Comparison of ENCODE assay signal across 14 cellular contexts in genomic region chr16:56936950-56937349, GRCh38. TPM values are rescaled to one million over a fixed set of nuclear protein-coding genes. Genes with fewer than 3 reads are reported as not detected.
DNase-seq lines count a peak whose midpoint lies in the region; ATAC-seq, FAIRE-seq and TF ChIP-seq lines count a peak whose summit lies in the region.
"Had no signal": no experiment of that assay in that cellular context is flagged by ENCODE, and none has a peak within 500 bp of the region (broad histone marks: within the 10 kb centered on the region; RNA-seq: fewer than 3 reads in every experiment).

No MANE protein-coding gene starts in this region.

- TF ChIP-seq POLR2A in HepG2 (IDR thresholded peaks at IDR 0.05; ENCODE audit: insufficient read depth in 1 of 2, low read depth in 2 of 2, low read length in 2 of 2): peak in 1 of 2 experiments; percentile 39; a peak in 1 of 4 replicates
- TF ChIP-seq POLR2A in right lobe of liver (IDR thresholded peaks at IDR 0.05): no peak

- peak overlapping the region; percentile 90; the same call in 1 of the 2 replicates for H3K4me2 ChIP-seq in HepG2 (ENCODE audit: low read depth, low read length)

- TF ChIP-seq EP300 in HepG2 (IDR thresholded peaks at IDR 0.05; ENCODE audit: low read depth in 2 of 2, low read length in 2 of 2) (no peak), HepG2 (CRISPR knock-in tag; IDR thresholded peaks at IDR 0.05; ENCODE audit: borderline replicate concordance) (no peak)

- peaks cover 52% of the 10 kb centered on the region for H3K4me1 ChIP-seq in HepG2 (ENCODE audit: insufficient read depth, low read length)
- H3K4me1 ChIP-seq in right lobe of liver: peaks cover 0 to 20% (median 11%) of the 10 kb centered on the region in 4 donors
- peaks cover 35% of the 10 kb centered on the region for H3K4me1 ChIP-seq in SJCRH30
- H3K4me1 ChIP-seq in upper lobe of right lung: peaks cover 73% of the 10 kb centered on the region
- peaks cover 68% of the 10 kb centered on the region for H3K4me1 ChIP-seq in CD4-positive, alpha-beta memory T cell (ENCODE audit: insufficient read depth, low read length)

- H3K27ac ChIP-seq in HepG2 (ENCODE audit: extremely low read length, insufficient read depth, low read length) (no peak overlapping the region), right lobe of liver (no peak overlapping the region), SJCRH30 (peak overlapping the region; percentile 75), upper lobe of right lung (no peak overlapping the region)
- H3K27ac ChIP-seq in CD4-positive, alpha-beta memory T cell (ENCODE audit: low read depth, low read length): no peak overlapping the region
- H3K27ac ChIP-seq: C4-2B, coronary artery had no signal

- H4K20me1 ChIP-seq in HepG2 (ENCODE audit: insufficient read depth, low read length): peaks cover 91% of the 10 kb centered on the region

- no peaks in the 10 kb centered on the region for H3K9me3 ChIP-seq in HepG2 (ENCODE audit: low read length)
- H3K9me3 ChIP-seq in right lobe of liver: no peaks in the 10 kb centered on the region
- H3K9me3 ChIP-seq in SJCRH30 (replicated peaks): no peaks in the 10 kb centered on the region
- no peaks in the 10 kb centered on the region for H3K9me3 ChIP-seq in upper lobe of right lung
- no peaks in the 10 kb centered on the region for H3K9me3 ChIP-seq in CD4-positive, alpha-beta memory T cell (ENCODE audit: control insufficient read depth in 1 of 2, low read length in 2 of 2)

- H3K9me3 Mint-ChIP-seq in CD4-positive, alpha-beta memory T cell: no peaks in the 10 kb centered on the region

- WGBS in HepG2 (ENCODE audit: low lambda C conversion rate): 95% methylated on average over 5 of the region's 5 CpGs
- 66% methylated on average over 5 of the region's 5 CpGs for WGBS in right lobe of liver (ENCODE audit: insufficient coverage, low coverage, low lambda C conversion rate, missing lambda C conversion rate)

- DNase-seq in HepG2 (ENCODE audit: low spot score): no peak
- DNase-seq in right lobe of liver: no peak
- peak; percentile 60 to 77 for DNase-seq in SJCRH30
- DNase-seq in globus pallidus (ENCODE audit: low spot score): peak; percentile 67
- DNase-seq in upper lobe of right lung: no peak
- no peak for DNase-seq in CD4-positive, alpha-beta memory T cell
- DNase-seq in HuH-7 (ENCODE audit: low spot score): no peak
- DNase-seq: activated CD4-positive, alpha-beta T cell treated with anti-CD3 and anti-CD28 coated beads for 4 hours; mammary epithelial cell; NCI-H1694 treated with DMSO at 0.1 percent for 48 hours had no signal

- H3K4me1 Mint-ChIP-seq in CD4-positive, alpha-beta memory T cell: peaks cover 48 to 78% (median 58%) of the 10 kb centered on the region in 4 donors

- intact Hi-C loops in HepG2 (cut with micrococcal nuclease; ENCODE audit: unreplicated experiment) (no loop called here), right lobe of liver (cut with DNase I) (no loop called here), upper lobe of right lung (cut with DNase I) (no loop called here)
- intact Hi-C loops in CD4-positive, alpha-beta memory T cell (cut with micrococcal nuclease): loop anchor here (10.0 kb wide), 1 partner anchor 212 kb away; no protein-coding TSS in a partner anchor

- H2AFZ ChIP-seq in HepG2 (ENCODE audit: low read length): no peak overlapping the region

- H3K27ac Mint-ChIP-seq in CD4-positive, alpha-beta memory T cell: peak overlapping the region in 2 of 7 donors; percentile 4 to 22

- no peak for ATAC-seq in HepG2
- ATAC-seq in right lobe of liver: no peak
- no peak for ATAC-seq in upper lobe of right lung
- no peak for ATAC-seq in HG02973 (IDR thresholded peaks at IDR 0.05; ENCODE audit: unreplicated experiment)

- no peaks in the 10 kb centered on the region; a peak in 1 of 5 replicates for H3K27me3 ChIP-seq in HepG2 (ENCODE audit: control insufficient read depth in 1 of 2, insufficient read depth in 2 of 2, low read length in 2 of 2)
- no peaks in the 10 kb centered on the region for H3K27me3 ChIP-seq in right lobe of liver
- no peaks in the 10 kb centered on the region for H3K27me3 ChIP-seq in SJCRH30
- no peaks in the 10 kb centered on the region for H3K27me3 ChIP-seq in upper lobe of right lung
- H3K27me3 ChIP-seq in CD4-positive, alpha-beta memory T cell (ENCODE audit: insufficient read depth, low read length): no peaks in the 10 kb centered on the region

- H3K4me3 ChIP-seq in HepG2 (replicated peaks in 1 of 3; ENCODE audit: insufficient read depth in 1 of 3, low read depth in 2 of 3, low read length in 3 of 3): 0 out of 6 replicates have a peak overlapping the region, but pooled peaks of 1 of the 3 experiments have one; percentile 4
- no peak overlapping the region for H3K4me3 ChIP-seq in right lobe of liver
- peak overlapping the region; percentile 8; the same call in 1 of the 2 replicates for H3K4me3 ChIP-seq in SJCRH30
- H3K4me3 ChIP-seq in upper lobe of right lung: peak overlapping the region; percentile 84
- H3K4me3 ChIP-seq in CD4-positive, alpha-beta memory T cell (ENCODE audit: low read length in 2 of 2): no peak overlapping the region

- peaks cover 48 to 90% of the 10 kb centered on the region in 2 donors for H3K36me3 Mint-ChIP-seq in CD4-positive, alpha-beta memory T cell

- TF ChIP-seq CTCF in HepG2 (CRISPR knock-in tag; IDR thresholded peaks at IDR 0.05) (no peak), right lobe of liver (IDR thresholded peaks at IDR 0.05) (no peak), upper lobe of right lung (IDR thresholded peaks at IDR 0.05) (no peak)

- no peak overlapping the region for H3K9ac ChIP-seq in HepG2 (ENCODE audit: insufficient read depth, low read depth, low read length)

- peak overlapping the region in 1 of 8 donors; percentile 31 for H3K4me3 Mint-ChIP-seq in CD4-positive, alpha-beta memory T cell

- H3K36me3 ChIP-seq in HepG2 (replicated peaks in 1 of 2; ENCODE audit: control insufficient read depth in 1 of 2, insufficient read depth in 2 of 2, low read length in 2 of 2) (peaks cover 36 to 76% of the 10 kb centered on the region in 2 experiments), right lobe of liver (peaks cover 40 to 72% (median 57%) of the 10 kb centered on the region in 4 donors), SJCRH30 (peaks cover 76% of the 10 kb centered on the region), upper lobe of right lung (peaks cover 84% of the 10 kb centered on the region)
- H3K36me3 ChIP-seq in CD4-positive, alpha-beta memory T cell (ENCODE audit: insufficient read depth, low read length): peaks cover 59% of the 10 kb centered on the region

- CTCF ChIA-PET in HepG2 (lab: Yijun Ruan, JAX; ENCODE audit: low intra/inter-chr PET ratio, low total read pairs): no interaction called here
- CTCF ChIA-PET in CD4-positive, alpha-beta memory T cell (lab: Charles Lee; ENCODE audit: partially characterized antibody): interaction anchor here (1.2 to 1.4 kb wide), 3 partner anchors 22 to 105 kb away, joined by 3 to 4 read pairs (median 3); no protein-coding TSS in a partner anchor

- no peak for TF ChIP-seq RAD21 in HepG2 (CRISPR knock-in tag; IDR thresholded peaks at IDR 0.05)

- peaks cover 66% of the 10 kb centered on the region for H3K79me2 ChIP-seq in HepG2 (ENCODE audit: insufficient read depth, low read length)

- in situ Hi-C loops in HepG2 (cut with HindIII; ENCODE audit: extremely low pct_ligation_motif_present, low pct_unique_long_range_greater_than_20kb): no loop called here

- BruUV-seq in HepG2 (replicated peaks; lab: Mats Ljungman, UMichigan): no TSS peak

- no peak for FAIRE-seq in HepG2 (lab: Jason Lieb, UNC)
- FAIRE-seq: G401.6 had no signal

- POLR2A ChIA-PET in HepG2 (lab: Yijun Ruan, JAX): interaction anchor here (1.2 to 4.3 kb wide), 7 partner anchors 9 to 330 kb away, joined by 3 to 17 read pairs (median 4); no protein-coding TSS in a partner anchor
- POLR2A ChIA-PET in CD4-positive, alpha-beta memory T cell (lab: Charles Lee; ENCODE audit: partially characterized antibody): interaction anchor here (0.7 to 1.6 kb wide), 5 partner anchors 8 to 102 kb away, joined by 3 to 4 read pairs (median 3); no protein-coding TSS in a partner anchor

- no peaks in the 10 kb centered on the region for H3K27me3 Mint-ChIP-seq in CD4-positive, alpha-beta memory T cell

RNA-seq across cellular contexts. Expression of gene HERPUD1, which starts 5.0 kb away (rescaled TPM):
- total RNA-seq in HepG2 (2016; rRNA removed; fragmentation: Illumina TruSeq; extraction: Trizol): 65.3 and 96.2 TPM in 2 replicates
- 30.1 and 30.9 TPM in 2 replicates for total RNA-seq in HepG2 (2016; cell fraction: cytosol; rRNA removed; fragmentation: Illumina TruSeq; extraction: Trizol; ENCODE audit: low read depth)
- total RNA-seq in HepG2 (2016; cell fraction: insoluble cytoplasmic fraction; rRNA removed; fragmentation: Illumina TruSeq; extraction: Trizol): 63.9 and 93.3 TPM in 2 replicates
- 64.8 and 86.4 TPM in 2 replicates for total RNA-seq in HepG2 (2016; cell fraction: membrane; rRNA removed; fragmentation: Illumina TruSeq; extraction: Trizol)
- 133 and 155 TPM in 2 replicates for total RNA-seq in HepG2 (2016; cell fraction: nucleus; rRNA removed; fragmentation: Illumina TruSeq; extraction: Trizol)
- polyA plus RNA-seq in HepG2 (2011; rRNA removed): 311 and 323 TPM in 2 replicates
- polyA plus RNA-seq in HepG2 (2011; cell fraction: cytosol; rRNA removed): 179 and 230 TPM in 2 replicates
- polyA plus RNA-seq in HepG2 (2011; cell fraction: nucleus; rRNA removed): 192 and 208 TPM in 2 replicates
- 165 and 190 TPM in 2 replicates for polyA plus RNA-seq in HepG2 (2012)
- 33.0 and 44.6 TPM in 2 replicates for polyA plus RNA-seq in HepG2 (2016; cell fraction: cytosol; fragmentation: Illumina TruSeq; extraction: Trizol; ENCODE audit: low read depth)
- 80.1 and 93.2 TPM in 2 replicates for polyA plus RNA-seq in HepG2 (2016; cell fraction: insoluble cytoplasmic fraction; fragmentation: Illumina TruSeq; extraction: Trizol; ENCODE audit: low read depth)
- 58.1 and 78.2 TPM in 2 replicates for polyA plus RNA-seq in HepG2 (2016; cell fraction: membrane; fragmentation: Illumina TruSeq; extraction: Trizol; ENCODE audit: low read depth)
- polyA plus RNA-seq in HepG2 (2016; cell fraction: nucleus; fragmentation: Illumina TruSeq; extraction: Trizol; ENCODE audit: insufficient read depth, low read depth): 216 and 231 TPM in 2 replicates
- 206 and 472 TPM in 2 replicates for polyA minus RNA-seq in HepG2 (2011; rRNA and poly(A)+ RNA removed; ENCODE audit: low replicate concordance)
- 126 and 139 TPM in 2 replicates for polyA minus RNA-seq in HepG2 (2011; cell fraction: cytosol; rRNA and poly(A)+ RNA removed)
- 287 and 365 TPM in 2 replicates for polyA minus RNA-seq in HepG2 (2011; cell fraction: nucleus; rRNA and poly(A)+ RNA removed)
- 100 to 1,000 TPM; 103 to 185 (median 133) TPM for total RNA-seq in right lobe of liver
- 69.5 and 103 TPM in 2 replicates for total RNA-seq in SJCRH30 (2014; rRNA removed; shearing (Covaris generic))
- 223 TPM for total RNA-seq in upper lobe of right lung
- total RNA-seq in CD4-positive, alpha-beta memory T cell: 100 to 1,000 TPM; 130 to 136 TPM
- polyA plus RNA-seq in CD4-positive, alpha-beta memory T cell: 100 to 1,000 TPM; 110 to 201 TPM

RNA-seq across cellular contexts. Expression of gene CETP, which starts 24.8 kb away (rescaled TPM):
- total RNA-seq in HepG2 (2016; rRNA removed; fragmentation: Illumina TruSeq; extraction: Trizol): 0.31 TPM in 1 of 2 replicates, not detected in the other
- total RNA-seq in HepG2 (2016; cell fraction: cytosol; rRNA removed; fragmentation: Illumina TruSeq; extraction: Trizol; ENCODE audit: low read depth): not detected in 2 replicates
- total RNA-seq in HepG2 (2016; cell fraction: insoluble cytoplasmic fraction; rRNA removed; fragmentation: Illumina TruSeq; extraction: Trizol): 0.17 TPM in 1 of 2 replicates, not detected in the other
- total RNA-seq in HepG2 (2016; cell fraction: membrane; rRNA removed; fragmentation: Illumina TruSeq; extraction: Trizol): 0.14 and 0.25 TPM in 2 replicates
- total RNA-seq in HepG2 (2016; cell fraction: nucleus; rRNA removed; fragmentation: Illumina TruSeq; extraction: Trizol): 0.28 TPM in 2 replicates
- 9.8 and 15.7 TPM in 2 replicates for polyA plus RNA-seq in HepG2 (2011; rRNA removed)
- polyA plus RNA-seq in HepG2 (2011; cell fraction: cytosol; rRNA removed): 7.5 and 11.8 TPM in 2 replicates
- 8.6 and 9.0 TPM in 2 replicates for polyA plus RNA-seq in HepG2 (2011; cell fraction: nucleus; rRNA removed)
- polyA plus RNA-seq in HepG2 (2012): 1.5 and 3.1 TPM in 2 replicates
- 0.25 and 0.33 TPM in 2 replicates for polyA plus RNA-seq in HepG2 (2016; cell fraction: cytosol; fragmentation: Illumina TruSeq; extraction: Trizol; ENCODE audit: low read depth)
- 0.32 and 0.36 TPM in 2 replicates for polyA plus RNA-seq in HepG2 (2016; cell fraction: insoluble cytoplasmic fraction; fragmentation: Illumina TruSeq; extraction: Trizol; ENCODE audit: low read depth)
- polyA plus RNA-seq in HepG2 (2016; cell fraction: membrane; fragmentation: Illumina TruSeq; extraction: Trizol; ENCODE audit: low read depth): 0.11 and 0.17 TPM in 2 replicates
- 0.56 and 0.62 TPM in 2 replicates for polyA plus RNA-seq in HepG2 (2016; cell fraction: nucleus; fragmentation: Illumina TruSeq; extraction: Trizol; ENCODE audit: insufficient read depth, low read depth)
- polyA minus RNA-seq in HepG2 (2011; rRNA and poly(A)+ RNA removed; ENCODE audit: low replicate concordance): 0.07 and 7.1 TPM in 2 replicates
- polyA minus RNA-seq in HepG2 (2011; cell fraction: cytosol; rRNA and poly(A)+ RNA removed): 2.1 and 4.2 TPM in 2 replicates
- 1.5 and 2.5 TPM in 2 replicates for polyA minus RNA-seq in HepG2 (2011; cell fraction: nucleus; rRNA and poly(A)+ RNA removed)
- 10 to 100 TPM in 1 of 6 experiments, 1 to 10 TPM in 4, under 1 TPM in 1; 0.62 to 11.8 (median 4.7) TPM for total RNA-seq in right lobe of liver
- 0.14 TPM in 1 of 2 replicates, not detected in the other for total RNA-seq in SJCRH30 (2014; rRNA removed; shearing (Covaris generic))
- 1.9 TPM for total RNA-seq in upper lobe of right lung
- not detected for total RNA-seq in CD4-positive, alpha-beta memory T cell
- polyA plus RNA-seq in CD4-positive, alpha-beta memory T cell: under 1 TPM in 1 of 2 donors, not detected in 1; 0.14 TPM
- total RNA-seq: mammary epithelial cell had no signal
- polyA plus RNA-seq: mammary epithelial cell had no signal

RNA-seq across cellular contexts. Expression of gene NLRC5, which starts 52.4 kb away (rescaled TPM):
- 3.1 and 6.3 TPM in 2 replicates for total RNA-seq in HepG2 (2016; rRNA removed; fragmentation: Illumina TruSeq; extraction: Trizol)
- total RNA-seq in HepG2 (2016; cell fraction: cytosol; rRNA removed; fragmentation: Illumina TruSeq; extraction: Trizol; ENCODE audit: low read depth): 1.8 and 4.8 TPM in 2 replicates
- total RNA-seq in HepG2 (2016; cell fraction: insoluble cytoplasmic fraction; rRNA removed; fragmentation: Illumina TruSeq; extraction: Trizol): 3.7 and 4.8 TPM in 2 replicates
- total RNA-seq in HepG2 (2016; cell fraction: membrane; rRNA removed; fragmentation: Illumina TruSeq; extraction: Trizol): 2.8 and 2.9 TPM in 2 replicates
- total RNA-seq in HepG2 (2016; cell fraction: nucleus; rRNA removed; fragmentation: Illumina TruSeq; extraction: Trizol): 12.6 and 13.0 TPM in 2 replicates
- 12.7 and 15.7 TPM in 2 replicates for polyA plus RNA-seq in HepG2 (2011; rRNA removed)
- 4.5 and 4.8 TPM in 2 replicates for polyA plus RNA-seq in HepG2 (2011; cell fraction: cytosol; rRNA removed)
- polyA plus RNA-seq in HepG2 (2011; cell fraction: nucleus; rRNA removed): 114 and 130 TPM in 2 replicates
- polyA plus RNA-seq in HepG2 (2012): 3.8 and 11.3 TPM in 2 replicates
- 0.85 and 0.96 TPM in 2 replicates for polyA plus RNA-seq in HepG2 (2016; cell fraction: cytosol; fragmentation: Illumina TruSeq; extraction: Trizol; ENCODE audit: low read depth)
- 3.1 and 3.4 TPM in 2 replicates for polyA plus RNA-seq in HepG2 (2016; cell fraction: insoluble cytoplasmic fraction; fragmentation: Illumina TruSeq; extraction: Trizol; ENCODE audit: low read depth)
- 2.0 and 2.8 TPM in 2 replicates for polyA plus RNA-seq in HepG2 (2016; cell fraction: membrane; fragmentation: Illumina TruSeq; extraction: Trizol; ENCODE audit: low read depth)
- polyA plus RNA-seq in HepG2 (2016; cell fraction: nucleus; fragmentation: Illumina TruSeq; extraction: Trizol; ENCODE audit: insufficient read depth, low read depth): 16.8 and 24.4 TPM in 2 replicates
- 21.4 and 102 TPM in 2 replicates for polyA minus RNA-seq in HepG2 (2011; rRNA and poly(A)+ RNA removed; ENCODE audit: low replicate concordance)
- polyA minus RNA-seq in HepG2 (2011; cell fraction: cytosol; rRNA and poly(A)+ RNA removed): 4.4 and 4.9 TPM in 2 replicates
- 33.9 and 46.2 TPM in 2 replicates for polyA minus RNA-seq in HepG2 (2011; cell fraction: nucleus; rRNA and poly(A)+ RNA removed)
- total RNA-seq in right lobe of liver: 10 to 100 TPM in 5 of 6 experiments, 1 to 10 TPM in 1; 4.6 to 25.2 (median 13.3) TPM
- total RNA-seq in SJCRH30 (2014; rRNA removed; shearing (Covaris generic)): 1.5 and 2.9 TPM in 2 replicates
- total RNA-seq in upper lobe of right lung: 44.9 TPM
- total RNA-seq in CD4-positive, alpha-beta memory T cell: 100 to 1,000 TPM; 416 to 457 TPM
- polyA plus RNA-seq in CD4-positive, alpha-beta memory T cell: 100 to 1,000 TPM in 1 of 2 donors, 10 to 100 TPM in 1; 41.6 to 151 TPM

Comparison
In these comparisons a context has a peak if more than half of its experiments do, and no peak if none do; other contexts are left out.
1. DNase-seq: peak in SJCRH30 (2 of 2) and globus pallidus (single experiment); none in HepG2 (single experiment), right lobe of liver (0 of 3), upper lobe of right lung (single experiment), CD4-positive, alpha-beta memory T cell (0 of 5) and HuH-7 (single experiment).
2. H3K4me3 ChIP-seq: peak in SJCRH30 (single experiment) and upper lobe of right lung (single experiment); none in right lobe of liver (0 of 3) and CD4-positive, alpha-beta memory T cell (0 of 2).